9 cellular contexts compared by ENCODE assay signal in genomic region chr4:88054909-88055308, GRCh38. TPM values are rescaled to one million over a fixed set of nuclear protein-coding genes. Genes with fewer than 3 reads are reported as not detected.
DNase-seq lines count a peak whose midpoint lies in the region; ATAC-seq, FAIRE-seq and TF ChIP-seq lines count a peak whose summit lies in the region.
"Had no signal": no experiment of that assay in that cellular context is flagged by ENCODE, and none has a peak within 500 bp of the region (broad histone marks: within the 10 kb centered on the region; RNA-seq: fewer than 3 reads in every experiment).

No MANE protein-coding gene starts in this region.

- H3K27me3 ChIP-seq in MG63 (no peaks in the 10 kb centered on the region), breast epithelium (no peaks in the 10 kb centered on the region)

- TF ChIP-seq POLR2A in A549 (IDR thresholded peaks at IDR 0.05; ENCODE audit: low read length): no peak
- TF ChIP-seq POLR2A in breast epithelium (IDR thresholded peaks at IDR 0.05): no peak

- ATAC-seq in A549 (peak; percentile 94 to 99), HG03095 (IDR thresholded peaks at IDR 0.05; ENCODE audit: unreplicated experiment) (no peak), HG03439 (IDR thresholded peaks at IDR 0.05; ENCODE audit: unreplicated experiment) (no peak)

- H3K4me3 ChIP-seq in A549 (no peak overlapping the region), MG63 (no peak overlapping the region), breast epithelium (no peak overlapping the region)

- CTCF ChIA-PET in A549 (lab: Yijun Ruan, JAX): interaction anchor here (0.6 to 4.2 kb wide), 14 partner anchors 10 to 452 kb away, joined by 3 to 29 read pairs (median 4); no protein-coding TSS in a partner anchor

- H3K27ac ChIP-seq in A549 (peak overlapping the region; percentile 1 to 23; a peak in 1 of 6 replicates), breast epithelium (no peak overlapping the region)

- no peak for FAIRE-seq in A549 (lab: Jason Lieb, UNC)
- FAIRE-seq: colon had no signal

- H3K9me3 ChIP-seq in A549 (no peaks in the 10 kb centered on the region), MG63 (no peaks in the 10 kb centered on the region), breast epithelium (no peaks in the 10 kb centered on the region)

- TF ChIP-seq RAD21 in A549 (conservative IDR thresholded peaks at IDR 0.05 in 1 of 2, IDR thresholded peaks at IDR 0.05 in 1 of 2): peak; percentile 76 to 83

- intact Hi-C loops in breast epithelium (cut with DNase I; ENCODE audit: low total_unique reads): no loop called here
- intact Hi-C loops in posterior cingulate gyrus (cut with DNase I): no loop called here

- WGBS in A549 (ENCODE audit: missing lambda C conversion rate): 91% methylated on average over 2 of the region's 2 CpGs

- POLR2A ChIA-PET in A549 (lab: Yijun Ruan, JAX): no interaction called here

- H3K4me2 ChIP-seq in A549: no peak overlapping the region

- TF ChIP-seq CTCF in A549 (IDR thresholded peaks at IDR 0.05) (peak; percentile 40; the same call in 2 of the 3 replicates), GM12874 (IDR thresholded peaks at IDR 0.05; ENCODE audit: insufficient read depth, low read depth, low read length) (peak; percentile 14; the same call in 1 of the 2 replicates), breast epithelium (IDR thresholded peaks at IDR 0.05) (peak in 2 of 3 donors; percentile 25 to 46)

- H3K4me1 ChIP-seq in A549 (0 out of 3 replicates have a peak, but pooled peaks cover 4% of the 10 kb centered on the region), breast epithelium (no peaks in the 10 kb centered on the region)

- DNase-seq in A549 (ENCODE audit: low read depth in 1 of 2, low spot score in 1 of 2) (peak; percentile 17 to 72), MG63 (peak; percentile 18), breast epithelium (ENCODE audit: low spot score in 2 of 2) (no peak), lung microvascular endothelial cell (ENCODE audit: low read depth in 2 of 2) (peak; percentile 75), posterior cingulate gyrus (no peak)

- no peak for TF ChIP-seq EP300 in A549 (IDR thresholded peaks at IDR 0.05)

- H3K36me3 ChIP-seq in MG63 (peaks cover 3% of the 10 kb centered on the region), breast epithelium (peaks cover 4% of the 10 kb centered on the region)

TF ChIP-seq in A549, 52 proteins besides CTCF, POLR2A, EP300 and RAD21:
- peak; percentile 64 for TF ChIP-seq SMC3 (IDR thresholded peaks at IDR 0.05)
- TF ChIP-seq HMGXB4 (CRISPR knock-in tag; IDR thresholded peaks at IDR 0.05; ENCODE audit: borderline replicate concordance): no peak

RNA-seq across cellular contexts. Expression of gene PKD2, which starts 47.5 kb away (rescaled TPM):
- polyA plus RNA-seq in A549 (2011; rRNA removed): 38.6 and 57.6 TPM in 2 replicates
- polyA plus RNA-seq in A549 (2012; cell fraction: cytosol; rRNA removed): 10.6 and 14.9 TPM in 2 replicates
- 12.7 and 25.1 TPM in 2 replicates for polyA plus RNA-seq in A549 (2012; cell fraction: nucleus; rRNA removed)
- 30.6 to 40.2 TPM (median 39.4 TPM) in 3 replicates for polyA plus RNA-seq in A549 (2017; fragmentation: RNase III; extraction: RNeasy Plus Mini Kit Qiagen cat#74134 plus additional on column Dnase treatment)
- polyA minus RNA-seq in A549 (2011; rRNA and poly(A)+ RNA removed): 37.9 and 40.6 TPM in 2 replicates
- total RNA-seq in MG63 (2014; rRNA removed; shearing (Covaris generic); ENCODE audit: low replicate concordance): 9.0 and 14.2 TPM in 2 replicates
- total RNA-seq in breast epithelium: 10 to 100 TPM; 60.0 to 66.2 (median 61.3) TPM
- 14.9 and 22.7 TPM in 2 replicates for total RNA-seq in lung microvascular endothelial cell

Comparison
In these comparisons a context has a peak if more than half of its experiments do, and no peak if none do; other contexts are left out.
1. ATAC-seq: peak in A549 (2 of 2); none in HG03095 (single experiment) and HG03439 (single experiment).
2. DNase-seq: peak in A549 (2 of 2), MG63 (single experiment) and lung microvascular endothelial cell (2 of 2); none in breast epithelium (0 of 2) and posterior cingulate gyrus (0 of 10).
3. H3K27ac ChIP-seq: peak in A549 (2 of 2); none in breast epithelium (0 of 2).
4. Peak in every context shown above with its lines, with median percentiles within 50 percentile points of each other: CTCF ChIP-seq.